In the genomic region with DNA sequence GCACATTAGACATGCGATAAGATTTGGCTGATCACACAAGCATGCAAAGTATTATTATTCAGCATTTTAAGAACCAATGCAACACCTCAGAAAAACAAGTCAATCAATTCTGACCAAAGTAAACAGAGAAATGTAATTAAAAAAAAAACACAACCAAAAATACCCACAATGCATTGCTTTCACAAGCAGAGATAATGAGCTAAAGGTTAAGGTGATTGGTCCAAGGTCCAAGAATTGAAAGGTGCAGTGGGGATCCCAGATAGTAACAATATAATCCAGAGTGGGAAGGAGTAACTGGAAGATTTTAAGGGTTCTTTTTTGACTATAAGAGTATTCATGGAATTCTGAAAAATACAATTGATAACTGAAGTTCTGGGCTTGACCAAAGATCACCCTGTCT, we compare ENCODE assay signal across 24 cellular contexts. TPM values are rescaled to one million over a fixed set of nuclear protein-coding genes. Genes with fewer than 3 reads are reported as not detected.
DNase-seq lines count a peak whose midpoint lies in the region; ATAC-seq, FAIRE-seq and TF ChIP-seq lines count a peak whose summit lies in the region.
"Had no signal": no experiment of that assay in that cellular context is flagged by ENCODE, and none has a peak within 500 bp of the region (broad histone marks: within the 10 kb centered on the region; RNA-seq: fewer than 3 reads in every experiment).

No MANE protein-coding gene starts in this region.

- DNase-seq in activated CD4-positive, alpha-beta T cell treated with anti-CD3 and anti-CD28 coated beads, Interleukin-2, amount 10 ng/mL, durations not matched to agents 24 days and 14 days = peak; percentile 12
- no peak for DNase-seq in activated CD4-positive, alpha-beta T cell treated with anti-CD3 and anti-CD28 coated beads, Interleukin-2, amount 50 U/mL, for 4 hours
- DNase-seq in OCI-LY7 (ENCODE audit: low spot score) (no peak), HepG2 (ENCODE audit: low spot score) (no peak)
- DNase-seq in T-helper 2 cell treated with Interferon-gamma antibody and Interleukin-4, amounts not matched to agents 5 μg/mL and 100 μg/mL, for 36 hours (ENCODE audit: low spot score) = no peak
- DNase-seq in activated CD8-positive, alpha-beta memory T cell treated with anti-CD3 and anti-CD28 coated beads for 24 hours = no peak
- DNase-seq: 8988T; ACHN; AML-193; BE2C; CD4-positive, alpha-beta T cell; CD8-positive, alpha-beta memory T cell; DMS53; DMS79 treated with DMSO at 0.1 percent for 48 hours; GOT3 had no signal

- H3K4me2 ChIP-seq in OCI-LY7 (ENCODE audit: low read length) (peak overlapping the region; percentile 36), HepG2 (ENCODE audit: low read depth, low read length) (no peak overlapping the region)
- H3K4me2 ChIP-seq: A549; BLaER1 treated with 17β-estradiol and CSF1 and Interleukin-3, amounts not matched to agents 10 nM and 100 nM had no signal

- ATAC-seq in HepG2 (no peak), HG03196 (IDR thresholded peaks at IDR 0.05; ENCODE audit: unreplicated experiment) (no peak)
- ATAC-seq: A549 had no signal

- intact Hi-C loops in activated CD4-positive, alpha-beta T cell treated with anti-CD3 and anti-CD28 coated beads, Interleukin-2, amount 10 ng/mL, durations not matched to agents 24 days and 14 days (cut with micrococcal nuclease) = no loop called here
- intact Hi-C loops in OCI-LY7 (cut with micrococcal nuclease; ENCODE audit: unreplicated experiment) = no loop called here
- intact Hi-C loops in HepG2 (cut with micrococcal nuclease; ENCODE audit: unreplicated experiment) = no loop called here

- TF ChIP-seq CTCF in OCI-LY7 (conservative IDR thresholded peaks at IDR 0.05; ENCODE audit: low read length) (no peak), HepG2 (CRISPR knock-in tag; IDR thresholded peaks at IDR 0.05) (no peak)

- FAIRE-seq in HepG2 (lab: Jason Lieb, UNC) = no peak
- FAIRE-seq: A549, D721Med, G401.6, GM12892, H54 had no signal

- H3K4me1 Mint-ChIP-seq in activated CD4-positive, alpha-beta T cell treated with anti-CD3 and anti-CD28 coated beads, Interleukin-2, amount 10 ng/mL, durations not matched to agents 24 days and 14 days = no peaks in the 10 kb centered on the region
- peaks cover 5% of the 10 kb centered on the region for H3K4me1 Mint-ChIP-seq in T-helper 2 cell treated with Interferon-gamma antibody and Interleukin-4, amounts not matched to agents 5 μg/mL and 100 μg/mL, for 36 hours (ENCODE audit: low read depth)
- H3K4me1 Mint-ChIP-seq: CD8-positive, alpha-beta memory T cell had no signal

- H3K4me3 Mint-ChIP-seq in activated CD4-positive, alpha-beta T cell treated with anti-CD3 and anti-CD28 coated beads, Interleukin-2, amount 10 ng/mL, durations not matched to agents 24 days and 14 days = no peak overlapping the region
- no peak overlapping the region for H3K4me3 Mint-ChIP-seq in T-helper 2 cell treated with Interferon-gamma antibody and Interleukin-4, amounts not matched to agents 5 μg/mL and 100 μg/mL, for 36 hours
- H3K4me3 Mint-ChIP-seq: CD14-positive monocyte; CD4-positive, alpha-beta T cell; CD8-positive, alpha-beta memory T cell had no signal

- no peak for TF ChIP-seq POLR2A in HepG2 (IDR thresholded peaks at IDR 0.05; ENCODE audit: insufficient read depth in 1 of 2, low read depth in 2 of 2, low read length in 2 of 2)

- in situ Hi-C loops in HepG2 (cut with HindIII; ENCODE audit: extremely low pct_ligation_motif_present, low pct_unique_long_range_greater_than_20kb) = no loop called here

- no peak overlapping the region for H3K9ac ChIP-seq in HepG2 (ENCODE audit: insufficient read depth, low read depth, low read length)
- H3K9ac ChIP-seq: BLaER1 treated with 17β-estradiol and CSF1 and Interleukin-3, amounts not matched to agents 10 nM and 100 nM had no signal

- H3K9me3 Mint-ChIP-seq in activated CD4-positive, alpha-beta T cell treated with anti-CD3 and anti-CD28 coated beads, Interleukin-2, amount 10 ng/mL, durations not matched to agents 24 days and 14 days = no peaks in the 10 kb centered on the region
- no peaks in the 10 kb centered on the region for H3K9me3 Mint-ChIP-seq in T-helper 2 cell treated with Interferon-gamma antibody and Interleukin-4, amounts not matched to agents 5 μg/mL and 100 μg/mL, for 36 hours
- H3K9me3 Mint-ChIP-seq: CD14-positive monocyte; CD4-positive, alpha-beta T cell; CD8-positive, alpha-beta memory T cell had no signal

- H3K9me3 ChIP-seq in OCI-LY7 (ENCODE audit: low read length) (no peaks in the 10 kb centered on the region), HepG2 (ENCODE audit: low read length) (no peaks in the 10 kb centered on the region)
- H3K9me3 ChIP-seq: A549; BE2C; BLaER1 treated with 17β-estradiol and CSF1 and Interleukin-3, amounts not matched to agents 10 nM and 100 nM; HAP-1 had no signal

- WGBS in HepG2 (ENCODE audit: low lambda C conversion rate) = 98% methylated on average over 1 of the region's 1 CpG

- peak overlapping the region; percentile 27 for H3K27ac ChIP-seq in OCI-LY7 (ENCODE audit: low read depth, low read length, poor library complexity, severe bottlenecking)
- H3K27ac ChIP-seq in HepG2 (ENCODE audit: extremely low read length, insufficient read depth, low read length) = no peak overlapping the region
- H3K27ac ChIP-seq: A549; BLaER1 treated with 17β-estradiol and CSF1 and Interleukin-3, amounts not matched to agents 10 nM and 100 nM had no signal

- H3K36me3 Mint-ChIP-seq in activated CD4-positive, alpha-beta T cell treated with anti-CD3 and anti-CD28 coated beads, Interleukin-2, amount 10 ng/mL, durations not matched to agents 24 days and 14 days (ENCODE audit: low read depth) = no peaks in the 10 kb centered on the region
- no peaks in the 10 kb centered on the region for H3K36me3 Mint-ChIP-seq in T-helper 2 cell treated with Interferon-gamma antibody and Interleukin-4, amounts not matched to agents 5 μg/mL and 100 μg/mL, for 36 hours (ENCODE audit: low read depth)
- H3K36me3 Mint-ChIP-seq: CD14-positive monocyte; CD8-positive, alpha-beta memory T cell had no signal

- H3K27me3 ChIP-seq in HepG2 (ENCODE audit: control insufficient read depth in 1 of 2, insufficient read depth in 2 of 2, low read length in 2 of 2) = no peaks in the 10 kb centered on the region
- H3K27me3 ChIP-seq: BE2C had no signal

- H3K36me3 ChIP-seq in OCI-LY7 (ENCODE audit: insufficient read depth, low read length) = peaks cover 77% of the 10 kb centered on the region
- H3K36me3 ChIP-seq in HepG2 (replicated peaks in 1 of 2; ENCODE audit: control insufficient read depth in 1 of 2, insufficient read depth in 2 of 2, low read length in 2 of 2) = peaks cover 8 to 13% of the 10 kb centered on the region in 2 experiments; a peak in 4 of 5 replicates

- peaks cover 1% of the 10 kb centered on the region for H3K27me3 Mint-ChIP-seq in activated CD4-positive, alpha-beta T cell treated with anti-CD3 and anti-CD28 coated beads, Interleukin-2, amount 10 ng/mL, durations not matched to agents 24 days and 14 days
- H3K27me3 Mint-ChIP-seq in T-helper 2 cell treated with Interferon-gamma antibody and Interleukin-4, amounts not matched to agents 5 μg/mL and 100 μg/mL, for 36 hours (ENCODE audit: low read depth) = no peaks in the 10 kb centered on the region
- H3K27me3 Mint-ChIP-seq: CD4-positive, alpha-beta T cell; CD8-positive, alpha-beta memory T cell had no signal

- H3K9me2 ChIP-seq in OCI-LY7 (ENCODE audit: insufficient read depth, low read length) = no peaks in the 10 kb centered on the region

- no peak overlapping the region for H3K4me3 ChIP-seq in OCI-LY7 (ENCODE audit: low read depth, low read length, poor library complexity, severe bottlenecking)
- H3K4me3 ChIP-seq in HepG2 (replicated peaks in 1 of 3; ENCODE audit: insufficient read depth in 1 of 3, low read depth in 2 of 3, low read length in 3 of 3) = no peak overlapping the region
- H3K4me3 ChIP-seq: A549; BLaER1 treated with 17β-estradiol and CSF1 and Interleukin-3, amounts not matched to agents 10 nM and 100 nM; HAP-1 had no signal

- H3K27ac Mint-ChIP-seq in activated CD4-positive, alpha-beta T cell treated with anti-CD3 and anti-CD28 coated beads, Interleukin-2, amount 10 ng/mL, durations not matched to agents 24 days and 14 days = no peak overlapping the region
- no peak overlapping the region for H3K27ac Mint-ChIP-seq in T-helper 2 cell treated with Interferon-gamma antibody and Interleukin-4, amounts not matched to agents 5 μg/mL and 100 μg/mL, for 36 hours
- H3K27ac Mint-ChIP-seq: CD14-positive monocyte; CD4-positive, alpha-beta T cell; CD8-positive, alpha-beta memory T cell had no signal

- BruUV-seq in OCI-LY7 (replicated peaks; lab: Mats Ljungman, UMichigan) = no TSS peak
- BruUV-seq in HepG2 (replicated peaks; lab: Mats Ljungman, UMichigan) = no TSS peak

- H2AFZ ChIP-seq in OCI-LY7 (ENCODE audit: low read length) (no peak overlapping the region), HepG2 (ENCODE audit: low read length) (no peak overlapping the region)

- peaks cover 72% of the 10 kb centered on the region for H3K4me1 ChIP-seq in OCI-LY7 (ENCODE audit: insufficient read depth, low read length, poor library complexity, severe bottlenecking)
- H3K4me1 ChIP-seq in HepG2 (ENCODE audit: insufficient read depth, low read length) = peaks cover 8% of the 10 kb centered on the region
- H3K4me1 ChIP-seq: A549, BE2C, HAP-1 had no signal

- TF ChIP-seq EP300 in HepG2 (IDR thresholded peaks at IDR 0.05; ENCODE audit: low read depth in 2 of 2, low read length in 2 of 2) (no peak), HepG2 (CRISPR knock-in tag; IDR thresholded peaks at IDR 0.05; ENCODE audit: borderline replicate concordance) (no peak)

- H3K79me2 ChIP-seq in OCI-LY7 (ENCODE audit: insufficient read depth, low read depth, low read length) = no peaks in the 10 kb centered on the region; the same call in 1 of the 2 replicates
- no peaks in the 10 kb centered on the region for H3K79me2 ChIP-seq in HepG2 (ENCODE audit: insufficient read depth, low read length)

- no peaks in the 10 kb centered on the region for H4K20me1 ChIP-seq in OCI-LY7 (ENCODE audit: insufficient read depth, low read length)
- H4K20me1 ChIP-seq in HepG2 (ENCODE audit: insufficient read depth, low read length) = no peaks in the 10 kb centered on the region

- POLR2A ChIA-PET in OCI-LY7 (lab: Charles Lee) = interaction anchor here (0.7 to 2.5 kb wide), 3 partner anchors 10 to 79 kb away, joined by 4 to 12 read pairs (median 7); no protein-coding TSS in a partner anchor
- POLR2A ChIA-PET in HepG2 (lab: Yijun Ruan, JAX) = no interaction called here

- CTCF ChIA-PET in OCI-LY7 (lab: Charles Lee; ENCODE audit: unreplicated experiment) (no interaction called here), HepG2 (lab: Yijun Ruan, JAX; ENCODE audit: low intra/inter-chr PET ratio, low total read pairs) (no interaction called here)

- no peak for TF ChIP-seq RAD21 in HepG2 (CRISPR knock-in tag; IDR thresholded peaks at IDR 0.05)

RNA-seq across cellular contexts. Expression of a gene that starts 39.0 kb away (rescaled TPM):
- not detected in 2 replicates for total RNA-seq in activated CD4-positive, alpha-beta T cell treated with anti-CD3 and anti-CD28 coated beads, Interleukin-2, amount 10 ng/mL, durations not matched to agents 24 days and 14 days
- total RNA-seq in OCI-LY7 (2014; rRNA removed; shearing (Covaris generic)) = 1.8 and 3.9 TPM in 2 replicates
- total RNA-seq in OCI-LY7 (2022) (0.67 and 1.2 TPM in 2 replicates), HepG2 (2016; rRNA removed; fragmentation: Illumina TruSeq; extraction: Trizol) (not detected in 2 replicates)
- total RNA-seq in HepG2 (2016; cell fraction: cytosol; rRNA removed; fragmentation: Illumina TruSeq; extraction: Trizol; ENCODE audit: low read depth) = not detected in 2 replicates
- total RNA-seq in HepG2 (2016; cell fraction: insoluble cytoplasmic fraction; rRNA removed; fragmentation: Illumina TruSeq; extraction: Trizol) = not detected in 2 replicates
- not detected in 2 replicates for total RNA-seq in HepG2 (2016; cell fraction: membrane; rRNA removed; fragmentation: Illumina TruSeq; extraction: Trizol)
- total RNA-seq in HepG2 (2016; cell fraction: nucleus; rRNA removed; fragmentation: Illumina TruSeq; extraction: Trizol) = not detected in 2 replicates
- polyA plus RNA-seq in HepG2 (2011; rRNA removed) = not detected in 2 replicates
- polyA plus RNA-seq in HepG2 (2011; cell fraction: cytosol; rRNA removed) = not detected in 2 replicates
- not detected in 2 replicates for polyA plus RNA-seq in HepG2 (2011; cell fraction: nucleus; rRNA removed)
- not detected in 2 replicates for polyA plus RNA-seq in HepG2 (2012)
- not detected in 2 replicates for polyA plus RNA-seq in HepG2 (2016; cell fraction: cytosol; fragmentation: Illumina TruSeq; extraction: Trizol; ENCODE audit: low read depth)
- not detected in 2 replicates for polyA plus RNA-seq in HepG2 (2016; cell fraction: insoluble cytoplasmic fraction; fragmentation: Illumina TruSeq; extraction: Trizol; ENCODE audit: low read depth)
- not detected in 2 replicates for polyA plus RNA-seq in HepG2 (2016; cell fraction: membrane; fragmentation: Illumina TruSeq; extraction: Trizol; ENCODE audit: low read depth)
- polyA plus RNA-seq in HepG2 (2016; cell fraction: nucleus; fragmentation: Illumina TruSeq; extraction: Trizol; ENCODE audit: insufficient read depth, low read depth) = not detected in 2 replicates
- polyA minus RNA-seq in HepG2 (2011; rRNA and poly(A)+ RNA removed; ENCODE audit: low replicate concordance) = not detected in 2 replicates
- polyA minus RNA-seq in HepG2 (2011; cell fraction: cytosol; rRNA and poly(A)+ RNA removed) = not detected in 2 replicates
- polyA minus RNA-seq in HepG2 (2011; cell fraction: nucleus; rRNA and poly(A)+ RNA removed) = not detected in 2 replicates
- total RNA-seq: CD4-positive, alpha-beta T cell; CD8-positive, alpha-beta memory T cell had no signal
- polyA plus RNA-seq: A549; CD14-positive monocyte; CD8-positive, alpha-beta memory T cell had no signal
